ENCODE assay signal across 9 cellular contexts in genomic region chr3:180036678-180037455, GRCh38. TPM values are rescaled to one million over a fixed set of nuclear protein-coding genes. Genes with fewer than 3 reads are reported as not detected.
DNase-seq lines count a peak whose midpoint lies in the region; ATAC-seq and TF ChIP-seq lines count a peak whose summit lies in the region.
"Had no signal": no experiment of that assay in that cellular context is flagged by ENCODE, and none has a peak within 500 bp of the region (broad histone marks: within the 10 kb centered on the region; RNA-seq: fewer than 3 reads in every experiment).

PEX5L (minus strand) TSS chr3:180036937; CDS start chr3:180036599, 338 bp downstream.

- TF ChIP-seq CTCF in heart right ventricle (IDR thresholded peaks at IDR 0.05): no peak
- TF ChIP-seq CTCF in progenitor cell of endocrine pancreas (IDR thresholded peaks at IDR 0.05; ENCODE audit: unreplicated experiment): no peak
- TF ChIP-seq CTCF in Peyer's patch (IDR thresholded peaks at IDR 0.05): no peak

- DNase-seq in AG08396 (ENCODE audit: low spot score) (peak; percentile 80), NCI-H2107 (lab: John Stamatoyannopoulos, UW) (peak; percentile 95), heart right ventricle (peak; percentile 10 to 35), progenitor cell of endocrine pancreas (ENCODE audit: low spot score, unreplicated experiment) (peak; percentile 83), Peyer's patch (no peak)
- DNase-seq in activated T-helper 2 cell treated with anti-CD3 and anti-CD28 coated beads, Interferon-gamma antibody, Interleukin-2, Interleukin-4, amounts not matched to agents 10 μg/mL and 5 μg/mL and 100 μg/mL, durations not matched to agents 14 hours and 24 hours and 36 hours (ENCODE audit: low spot score): peak; percentile 41

- H3K4me1 ChIP-seq in heart right ventricle (peaks cover 0 to 9% (median 0%) of the 10 kb centered on the region in 9 donors), Peyer's patch (peaks cover 0 to 7% (median 0%) of the 10 kb centered on the region in 4 donors)

- 1% methylated on average over 71 to 96 of the region's 96 CpGs for WGBS in heart right ventricle, 2 donors

- peak; percentile 54 for ATAC-seq in GM18870 (IDR thresholded peaks at IDR 0.05; ENCODE audit: unreplicated experiment)
- ATAC-seq in HG03064 (IDR thresholded peaks at IDR 0.05; ENCODE audit: low read depth, unreplicated experiment): peak; percentile 77
- peak in 6 of 8 donors; percentile 49 to 88 (median 62) for ATAC-seq in heart right ventricle

- H3K27ac ChIP-seq in heart right ventricle: no peak within 1 kb of the TSS
- H3K27ac ChIP-seq in Peyer's patch: no peak within 1 kb of the TSS
- H3K27ac ChIP-seq: skin epidermis had no signal

- intact Hi-C loops in activated T-helper 2 cell treated with anti-CD3 and anti-CD28 coated beads, Interferon-gamma antibody, Interleukin-2, Interleukin-4, amounts not matched to agents 10 μg/mL and 5 μg/mL and 100 μg/mL, durations not matched to agents 14 hours and 24 hours and 36 hours (cut with micrococcal nuclease): loop anchor here (5.0 to 10.0 kb wide), 2 partner anchors 110 to 1688 kb away; no protein-coding TSS in a partner anchor
- intact Hi-C loops in heart right ventricle (cut with DNase I): no loop called here

- peak within 1 kb of the TSS; percentile 76 for H3K4me3 Mint-ChIP-seq in activated T-helper 2 cell treated with anti-CD3 and anti-CD28 coated beads, Interferon-gamma antibody, Interleukin-2, Interleukin-4, amounts not matched to agents 10 μg/mL and 5 μg/mL and 100 μg/mL, durations not matched to agents 14 hours and 24 hours and 36 hours (ENCODE audit: low read depth)
- H3K4me3 Mint-ChIP-seq in progenitor cell of endocrine pancreas (ENCODE audit: low read depth): peak within 1 kb of the TSS; percentile 74

- peak within 1 kb of the TSS in 6 of 10 donors; percentile 22 to 43 (median 32) for H3K4me3 ChIP-seq in heart right ventricle
- H3K4me3 ChIP-seq in Peyer's patch: peak within 1 kb of the TSS in 1 of 4 donors; percentile 10

- H3K4me1 Mint-ChIP-seq in activated T-helper 2 cell treated with anti-CD3 and anti-CD28 coated beads, Interferon-gamma antibody, Interleukin-2, Interleukin-4, amounts not matched to agents 10 μg/mL and 5 μg/mL and 100 μg/mL, durations not matched to agents 14 hours and 24 hours and 36 hours (ENCODE audit: low read depth): peaks cover 12% of the 10 kb centered on the region
- H3K4me1 Mint-ChIP-seq in progenitor cell of endocrine pancreas (ENCODE audit: low read depth): peaks cover 7% of the 10 kb centered on the region

- H3K9me3 Mint-ChIP-seq in activated T-helper 2 cell treated with anti-CD3 and anti-CD28 coated beads, Interferon-gamma antibody, Interleukin-2, Interleukin-4, amounts not matched to agents 10 μg/mL and 5 μg/mL and 100 μg/mL, durations not matched to agents 14 hours and 24 hours and 36 hours: no peaks in the 10 kb centered on the region
- H3K9me3 Mint-ChIP-seq in progenitor cell of endocrine pancreas (ENCODE audit: low read depth): no peaks in the 10 kb centered on the region

- no peaks in the 10 kb centered on the region for H3K36me3 Mint-ChIP-seq in activated T-helper 2 cell treated with anti-CD3 and anti-CD28 coated beads, Interferon-gamma antibody, Interleukin-2, Interleukin-4, amounts not matched to agents 10 μg/mL and 5 μg/mL and 100 μg/mL, durations not matched to agents 14 hours and 24 hours and 36 hours (ENCODE audit: low read depth)
- no peaks in the 10 kb centered on the region for H3K36me3 Mint-ChIP-seq in progenitor cell of endocrine pancreas (ENCODE audit: insufficient read depth)

- peaks cover 47% of the 10 kb centered on the region for H3K27me3 Mint-ChIP-seq in activated T-helper 2 cell treated with anti-CD3 and anti-CD28 coated beads, Interferon-gamma antibody, Interleukin-2, Interleukin-4, amounts not matched to agents 10 μg/mL and 5 μg/mL and 100 μg/mL, durations not matched to agents 14 hours and 24 hours and 36 hours (ENCODE audit: low read depth)
- H3K27me3 Mint-ChIP-seq in progenitor cell of endocrine pancreas: peaks cover 75% of the 10 kb centered on the region

- H3K36me3 ChIP-seq in heart right ventricle: no peaks in the 10 kb centered on the region
- H3K36me3 ChIP-seq in Peyer's patch: no peaks in the 10 kb centered on the region

- peaks cover 4 to 80% (median 63%) of the 10 kb centered on the region in 7 donors for H3K27me3 ChIP-seq in heart right ventricle
- H3K27me3 ChIP-seq in Peyer's patch: peaks cover 0 to 4% of the 10 kb centered on the region in 2 donors

- H3K27ac Mint-ChIP-seq in activated T-helper 2 cell treated with anti-CD3 and anti-CD28 coated beads, Interferon-gamma antibody, Interleukin-2, Interleukin-4, amounts not matched to agents 10 μg/mL and 5 μg/mL and 100 μg/mL, durations not matched to agents 14 hours and 24 hours and 36 hours: no peak within 1 kb of the TSS
- peak within 1 kb of the TSS; percentile 75 for H3K27ac Mint-ChIP-seq in progenitor cell of endocrine pancreas

- TF ChIP-seq POLR2A in Peyer's patch (IDR thresholded peaks at IDR 0.05): no peak

- H3K9me3 ChIP-seq in heart right ventricle: no peaks in the 10 kb centered on the region
- no peaks in the 10 kb centered on the region for H3K9me3 ChIP-seq in Peyer's patch

RNA-seq across cellular contexts. Expression of gene PEX5L, which starts in this region (rescaled TPM):
- 0.05 and 0.25 TPM in 2 replicates for total RNA-seq in activated T-helper 2 cell treated with anti-CD3 and anti-CD28 coated beads, Interferon-gamma antibody, Interleukin-2, Interleukin-4, amounts not matched to agents 10 μg/mL and 5 μg/mL and 100 μg/mL, durations not matched to agents 14 hours and 24 hours and 36 hours
- total RNA-seq in heart right ventricle (under 1 TPM in 7 of 10 donors, not detected in 3; 0.25 to 0.94 (median 0.42) TPM), progenitor cell of endocrine pancreas (1.0 and 1.9 TPM in 2 replicates), Peyer's patch (not detected)
- under 1 TPM; 0.01 to 0.07 TPM for polyA plus RNA-seq in heart right ventricle

Comparison
In these comparisons a context has a peak if more than half of its experiments do, and no peak if none do; other contexts are left out.
1. Peak in DNase-seq in activated T-helper 2 cell treated with anti-CD3 and anti-CD28 coated beads, Interferon-gamma antibody, Interleukin-2, Interleukin-4, amounts not matched to agents 10 μg/mL and 5 μg/mL and 100 μg/mL, durations not matched to agents 14 hours and 24 hours and 36 hours; RNA of the gene not detected or under 1 TPM.
2. Peak in DNase-seq, ATAC-seq and H3K4me3 ChIP-seq in heart right ventricle; RNA of the gene not detected or under 1 TPM.
3. DNase-seq: peak in AG08396 (single experiment), NCI-H2107 (single experiment) and progenitor cell of endocrine pancreas (single experiment); none in Peyer's patch (0 of 3).
4. Peak in every context shown above with its lines, with median percentiles within 50 percentile points of each other: ATAC-seq.